Comparison of ENCODE assay signal across 8 cellular contexts in the genomic region with DNA sequence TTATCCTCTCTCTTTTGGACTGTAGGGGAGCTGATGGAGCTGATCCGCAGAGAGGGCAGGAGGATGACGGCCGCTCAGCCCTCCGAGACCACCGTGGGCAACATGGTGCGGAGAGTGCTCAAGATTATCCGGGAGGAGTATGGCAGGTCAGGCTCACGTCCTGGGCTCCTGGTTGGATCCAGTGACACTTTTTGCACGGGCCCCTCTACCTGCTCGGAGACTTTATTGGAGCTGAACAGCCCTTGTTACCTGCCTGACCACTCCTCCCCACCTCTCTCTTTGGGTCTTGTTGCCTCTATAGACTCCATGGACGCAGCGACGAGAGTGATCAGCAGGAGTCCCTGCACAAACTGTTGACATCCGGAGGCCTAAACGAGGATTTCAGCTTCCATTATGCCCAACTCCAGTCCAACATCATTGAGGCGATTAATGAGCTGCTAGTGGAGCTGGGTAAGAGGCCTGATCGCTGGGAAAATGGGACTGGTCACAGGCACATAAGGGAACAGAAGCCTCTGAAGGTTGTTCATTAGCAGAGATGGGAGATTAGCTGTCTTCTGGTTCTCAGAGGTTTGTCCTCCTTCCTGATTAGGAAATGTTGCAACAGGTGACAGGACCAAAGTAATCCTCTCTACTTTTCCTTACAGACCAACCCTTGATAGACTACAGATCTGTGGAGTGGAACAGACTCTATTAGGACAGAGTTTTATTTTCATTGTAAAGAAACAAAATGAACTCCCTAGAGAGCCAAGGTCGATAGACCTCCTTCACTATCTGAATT. TPM values are rescaled to one million over a fixed set of nuclear protein-coding genes. Genes with fewer than 3 reads are reported as not detected.
DNase-seq lines count a peak whose midpoint lies in the region; ATAC-seq and TF ChIP-seq lines count a peak whose summit lies in the region.

No MANE protein-coding gene starts in this region.

- H3K27me3 ChIP-seq in heart left ventricle = no peaks in the 10 kb centered on the region
- no peaks in the 10 kb centered on the region for H3K27me3 ChIP-seq in kidney epithelial cell (ENCODE audit: control insufficient read depth, insufficient read depth, low read length)
- H3K27me3 ChIP-seq in testis = no peaks in the 10 kb centered on the region

- WGBS in heart left ventricle, 4 donors = 10 to 12% (median 11%) methylated on average over 14 to 18 of the region's 18 CpGs
- WGBS in testis, 2 donors = 5 to 6% methylated on average over 15 to 18 of the region's 18 CpGs

- H3K36me3 ChIP-seq in heart left ventricle (peaks cover 0 to 42% (median 37%) of the 10 kb centered on the region in 9 donors), kidney epithelial cell (ENCODE audit: control insufficient read depth, insufficient read depth, low read length) (no peaks in the 10 kb centered on the region), testis (ENCODE audit: low read depth, missing control alignments) (no peaks in the 10 kb centered on the region)

- intact Hi-C loops in heart left ventricle (cut with DNase I) (loop anchor here in 5 of 10 donors (5.0 to 10.0 kb wide), 3 partner anchors 51 to 59 kb away; no protein-coding TSS in a partner anchor), Right ventricle myocardium superior (cut with DNase I) (loop anchor here (5.0 kb wide), 1 partner anchor 56 kb away; no protein-coding TSS in a partner anchor), testis (cut with DNase I; ENCODE audit: low total_unique reads) (no loop called here)

- CTCF ChIA-PET in HEK293T (lab: Yijun Ruan, JAX) = interaction anchor here (1.0 kb wide), 1 partner anchor 58 kb away, joined by 5 read pairs; no protein-coding TSS in a partner anchor

- H3K4me1 ChIP-seq in heart left ventricle = peaks cover 6 to 27% (median 14%) of the 10 kb centered on the region in 12 donors
- H3K4me1 ChIP-seq in testis = peaks cover 10% of the 10 kb centered on the region

- no peak for DNase-seq in heart left ventricle
- DNase-seq in Right ventricle myocardium superior = no peak
- DNase-seq in activated naive CD4-positive, alpha-beta T cell treated with anti-CD3 and anti-CD28 coated beads, Interleukin-2, amount 50 U/mL, for 72 hours (ENCODE audit: low spot score in 2 of 2) = no peak
- DNase-seq in kidney epithelial cell (ENCODE audit: low read depth) = no peak
- DNase-seq in testis = no peak
- no peak for DNase-seq in HEK293T (ENCODE audit: extremely low spot score)
- DNase-seq in GM03348 (ENCODE audit: low spot score) = no peak

- H3K27ac ChIP-seq in heart left ventricle (peak overlapping the region in 11 of 12 donors; percentile 83 to 94 (median 89)), testis (peak overlapping the region; percentile 80 to 88)

- H3K4me3 ChIP-seq in heart left ventricle (peak overlapping the region; percentile 61 to 99 (median 86)), kidney epithelial cell (ENCODE audit: low read depth, low read length) (peak overlapping the region; percentile 86), testis (peak overlapping the region; percentile 75 to 82)

- ATAC-seq in heart left ventricle = peak in 1 of 4 donors; percentile 8
- no peak for ATAC-seq in Right ventricle myocardium superior (ENCODE audit: poor library complexity)
- no peak for ATAC-seq in activated naive CD4-positive, alpha-beta T cell treated with anti-CD3 and anti-CD28 coated beads, Interleukin-2, amount 50 U/mL, for 72 hours
- ATAC-seq in GM18873 (IDR thresholded peaks at IDR 0.05; ENCODE audit: low FRiP score, unreplicated experiment) = no peak

- POLR2A ChIA-PET in HEK293T (lab: Yijun Ruan, JAX) = interaction anchor here (0.8 to 2.0 kb wide), 11 partner anchors 10 to 66 kb away, joined by 3 to 11 read pairs (median 4); partner anchors contain the start of genes ACYP1, PGF and ZC2HC1C

- no peaks in the 10 kb centered on the region for H3K9me3 Mint-ChIP-seq in activated naive CD4-positive, alpha-beta T cell treated with anti-CD3 and anti-CD28 coated beads, Interleukin-2, amount 50 U/mL, for 72 hours

- peaks cover 0 to 5% (median 0%) of the 10 kb centered on the region in 12 donors for H3K9me3 ChIP-seq in heart left ventricle
- H3K9me3 ChIP-seq in testis = no peaks in the 10 kb centered on the region

- TF ChIP-seq POLR2A in heart left ventricle (IDR thresholded peaks at IDR 0.05) (no peak), testis (IDR thresholded peaks at IDR 0.05) (no peak)

- TF ChIP-seq CTCF in heart left ventricle (IDR thresholded peaks at IDR 0.05) (no peak), kidney epithelial cell (IDR thresholded peaks at IDR 0.05; ENCODE audit: insufficient read depth, low read length, poor library complexity, severe bottlenecking) (no peak), testis (IDR thresholded peaks at IDR 0.05) (no peak)

- peak overlapping the region; percentile 93 to 95 for H3K27ac Mint-ChIP-seq in activated naive CD4-positive, alpha-beta T cell treated with anti-CD3 and anti-CD28 coated beads, Interleukin-2, amount 50 U/mL, for 72 hours

- peaks cover 28 to 43% of the 10 kb centered on the region in 2 donors for H3K36me3 Mint-ChIP-seq in activated naive CD4-positive, alpha-beta T cell treated with anti-CD3 and anti-CD28 coated beads, Interleukin-2, amount 50 U/mL, for 72 hours

TF ChIP-seq in HEK293T, 16 proteins besides CTCF, POLR2A, EP300 and RAD21:
- TF ChIP-seq FOXK2 (IDR thresholded peaks at IDR 0.05) = no peak

RNA-seq across cellular contexts. Expression of gene EIF2B2, which starts 0.7 kb away (rescaled TPM):
- total RNA-seq in heart left ventricle (10 to 100 TPM; 26.2 to 40.9 (median 30.3) TPM), Right ventricle myocardium superior (29.5 TPM), kidney epithelial cell (63.9 and 78.6 TPM in 2 replicates), testis (10 to 100 TPM; 39.4 to 40.4 TPM)
- polyA plus RNA-seq in heart left ventricle (10 to 100 TPM; 16.0 to 68.8 TPM), testis (ENCODE audit: insufficient read depth, low read depth, low replicate concordance) (124 TPM)
- 10 to 100 TPM; 40.1 to 63.7 TPM for total RNA-seq in activated naive CD4-positive, alpha-beta T cell treated with anti-CD3 and anti-CD28 coated beads, Interleukin-2, amount 50 U/mL, for 72 hours

RNA-seq across cellular contexts. Expression of gene MLH3, which starts 47.8 kb away (rescaled TPM):
- total RNA-seq in heart left ventricle (10 to 100 TPM; 11.6 to 23.9 (median 15.3) TPM), Right ventricle myocardium superior (21.8 TPM), kidney epithelial cell (17.9 TPM in 2 replicates), testis (10 to 100 TPM; 31.8 to 36.2 TPM)
- polyA plus RNA-seq in heart left ventricle (10 to 100 TPM; 10.3 to 12.0 TPM), testis (ENCODE audit: insufficient read depth, low read depth, low replicate concordance) (21.5 TPM)
- total RNA-seq in activated naive CD4-positive, alpha-beta T cell treated with anti-CD3 and anti-CD28 coated beads, Interleukin-2, amount 50 U/mL, for 72 hours = 10 to 100 TPM; 28.7 to 32.9 TPM

RNA-seq across cellular contexts. Expression of gene PGF, which starts 48.0 kb away (rescaled TPM):
- total RNA-seq in heart left ventricle = 10 to 100 TPM in 2 of 9 donors, 1 to 10 TPM in 7; 4.1 to 30.4 (median 5.9) TPM
- 1 to 10 TPM; 5.0 to 9.7 TPM for polyA plus RNA-seq in heart left ventricle
- 5.1 TPM for total RNA-seq in Right ventricle myocardium superior
- total RNA-seq in activated naive CD4-positive, alpha-beta T cell treated with anti-CD3 and anti-CD28 coated beads, Interleukin-2, amount 50 U/mL, for 72 hours = under 1 TPM in 1 of 2 donors, not detected in 1; 0.46 TPM
- 10.5 and 11.2 TPM in 2 replicates for total RNA-seq in kidney epithelial cell
- 10 to 100 TPM in 1 of 2 donors, 1 to 10 TPM in 1; 6.5 to 11.5 TPM for total RNA-seq in testis
- polyA plus RNA-seq in testis (ENCODE audit: insufficient read depth, low read depth, low replicate concordance) = 5.4 TPM
